Comparison of ENCODE assay signal across 33 cellular contexts in genomic region chr10:122665946-122666345, GRCh38. TPM values are rescaled to one million over a fixed set of nuclear protein-coding genes. Genes with fewer than 3 reads are reported as not detected.
"Had no signal": no experiment of that assay in that cellular context is flagged by ENCODE, and none has a peak within 500 bp of the region (broad histone marks: within the 10 kb centered on the region; RNA-seq: fewer than 3 reads in every experiment).

No MANE protein-coding gene starts in this region.

- H3K4me3 ChIP-seq: heart right ventricle, hepatocyte, left lung, lower lobe of right lung, ovary, right atrium auricular region, right lobe of liver, smooth muscle cell, testis, thyroid gland, transverse colon, upper lobe of left lung had no signal

- H3K27ac ChIP-seq: heart right ventricle, hepatocyte, left lung, lower lobe of right lung, ovary, right atrium auricular region, right lobe of liver, testis, thyroid gland, transverse colon, upper lobe of left lung had no signal

- H3K4me1 ChIP-seq: heart right ventricle, left lung, lower lobe of right lung, right atrium auricular region, right lobe of liver, thyroid gland, transverse colon had no signal

- ATAC-seq: heart right ventricle; left colon; left lung; lower lobe of right lung; natural killer cell treated with Interleukin-12 subunit alpha and Interleukin-12 subunit beta and Interleukin-15 and Interleukin-18, amount 100 ng/mL, for 72 hours; right lobe of liver; stimulated activated memory B cell treated with anti-CD40 and anti-IgM and Interleukin-4, amounts not matched to agents 10 μg/mL and 1 μg/mL and 100 μg/mL, for 72 hours; stimulated activated naive CD8-positive, alpha-beta T cell treated with anti-CD3 and anti-CD28 coated beads, Interleukin-15, amount 100 ng/mL, for 72 hours had no signal

- H3K36me3 ChIP-seq: heart right ventricle, left lung, lower lobe of right lung, ovary, right atrium auricular region, right lobe of liver, thyroid gland, transverse colon, upper lobe of left lung had no signal

- H3K9me3 ChIP-seq: heart right ventricle, left lung, lower lobe of right lung, ovary, right atrium auricular region, right lobe of liver, testis, thyroid gland, transverse colon, upper lobe of left lung had no signal

- H3K27me3 ChIP-seq: left lung, ovary, right atrium auricular region, right lobe of liver, testis, thyroid gland, transverse colon, upper lobe of left lung had no signal

- DNase-seq: heart right ventricle; left colon; left lung; lower lobe of right lung; mammary epithelial cell; mesenchymal stem cell; naive B cell; ovary; right lobe of liver; stimulated activated CD4-positive, alpha-beta T cell treated with anti-CD3 and anti-CD28 coated beads, Interleukin-1b, Interleukin-23, amount 100 ng/mL, for 48 hours; stimulated activated CD4-positive, alpha-beta T cell treated with anti-CD3 and anti-CD28 coated beads, Interleukin-2, amount 100 ng/mL, for 48 hours; stimulated activated CD4-positive, alpha-beta T cell treated with anti-CD3 and anti-CD28 coated beads, Interleukin-4, amount 100 ng/mL, for 4 hours; stimulated activated CD8-positive, alpha-beta memory T cell treated with anti-CD3 and anti-CD28 coated beads, Interleukin-4, amount 100 ng/mL, for 48 hours; stimulated activated naive CD4-positive, alpha-beta T cell treated with Interleukin-2 at 50 U/mL for 16 hours; stimulated activated naive CD8-positive, alpha-beta T cell treated with anti-CD3 and anti-CD28 coated beads, Interleukin-15, amount 100 ng/mL, for 72 hours; substantia nigra; testis; thyroid gland; transverse colon; upper lobe of left lung had no signal

RNA-seq across cellular contexts. Expression of gene C10orf120, which starts 33.7 kb away (rescaled TPM):
- total RNA-seq: heart right ventricle; hepatocyte; left colon; left lung; liver; lower lobe of right lung; mammary epithelial cell; mesothelial cell of epicardium; mononuclear cell; natural killer cell treated with Interleukin-12 subunit alpha and Interleukin-12 subunit beta and Interleukin-15 and Interleukin-18, amount 100 ng/mL, for 72 hours; omental fat pad; ovary; progenitor cell of endocrine pancreas; pulmonary artery endothelial cell; renal cortical epithelial cell; right atrium auricular region; right lobe of liver; skeletal muscle tissue; smooth muscle cell; thyroid gland; transverse colon; upper lobe of left lung had no signal
